In genomic region chr2:145799595-145800108, GRCh38 we compare ENCODE assay signal across 20 cellular contexts.
"Had no signal": no experiment of that assay in that cellular context is flagged by ENCODE, and none has a peak within 500 bp of the region (broad histone marks: within the 10 kb centered on the region; RNA-seq: fewer than 3 reads in every experiment).

No MANE protein-coding gene starts in this region.

- H3K9me3 ChIP-seq: ascending aorta, esophagus squamous epithelium, lower lobe of right lung, neutrophil, pancreas had no signal

- H3K4me3 ChIP-seq: ascending aorta, esophagus squamous epithelium, lower lobe of right lung, pancreas, smooth muscle cell had no signal

- DNase-seq: activated CD4-positive, alpha-beta T cell treated with anti-CD3 and anti-CD28 coated beads for 1 hour; activated CD8-positive, alpha-beta memory T cell treated with anti-CD3 and anti-CD28 coated beads for 24 hours; activated gamma-delta T cell; cerebellar nuclear complex; cortex of kidney; esophagus squamous epithelium; left colon; lower lobe of right lung; natural killer cell; stimulated activated CD4-positive, alpha-beta T cell treated with anti-CD3 and anti-CD28 coated beads, Interleukin-4, amount 100 ng/mL, for 24 hours; T-helper 2 cell had no signal

- FAIRE-seq: islet of Langerhans, pancreas, urothelium cell line had no signal

- H3K27me3 ChIP-seq: ascending aorta, esophagus squamous epithelium, neutrophil, pancreas had no signal

- H3K4me1 ChIP-seq: ascending aorta, esophagus squamous epithelium, lower lobe of right lung had no signal

- H3K36me3 ChIP-seq: ascending aorta, esophagus squamous epithelium, lower lobe of right lung, neutrophil, pancreas had no signal

- H3K27ac ChIP-seq: ascending aorta, esophagus squamous epithelium, lower lobe of right lung, neutrophil, pancreas, VCaP had no signal

- ATAC-seq: left colon; natural killer cell; sciatic nerve; stimulated activated effector memory CD8-positive, alpha-beta T cell treated with anti-CD3 and anti-CD28 coated beads, Interleukin-12 subunit alpha, Interleukin-12 subunit beta, amount 100 ng/mL, for 72 hours had no signal
